Comparison of ENCODE assay signal across 1 cellular context in genomic region chr14:99624024-99624423, GRCh38.
TF ChIP-seq lines count a peak whose summit lies in the region.

No MANE protein-coding gene starts in this region.

TF ChIP-seq in IMR-90, 13 proteins besides CTCF, POLR2A, EP300 and RAD21:
- TF ChIP-seq CEBPB (IDR thresholded peaks at IDR 0.05; ENCODE audit: low read depth, low read length) (no peak), MAZ (IDR thresholded peaks at IDR 0.05; ENCODE audit: borderline replicate concordance, low read depth, low read length) (no peak), ELK1 (IDR thresholded peaks at IDR 0.05; ENCODE audit: borderline replicate concordance, low read depth, low read length) (no peak), NFE2L2 (IDR thresholded peaks at IDR 0.05; ENCODE audit: low read depth, low read length) (no peak), FOS (IDR thresholded peaks at IDR 0.05; ENCODE audit: low read depth, low read length) (no peak), USF2 (IDR thresholded peaks at IDR 0.05; ENCODE audit: low read depth, low read length) (no peak), RCOR1 (IDR thresholded peaks at IDR 0.05; ENCODE audit: insufficient replicate concordance, low read length) (no peak), MAFK (IDR thresholded peaks at IDR 0.05; ENCODE audit: low read depth, low read length) (no peak), BHLHE40 (IDR thresholded peaks at IDR 0.05; ENCODE audit: low read depth, low read length) (no peak), RFX5 (IDR thresholded peaks at IDR 0.05; ENCODE audit: low read depth, low read length) (no peak), MXI1 (IDR thresholded peaks at IDR 0.05; ENCODE audit: borderline replicate concordance, low read depth, low read length) (no peak), CHD1 (IDR thresholded peaks at IDR 0.05; ENCODE audit: low read depth, low read length) (no peak), SMC3 (IDR thresholded peaks at IDR 0.05; ENCODE audit: low read depth, low read length) (no peak)
